8 cellular contexts compared by ENCODE assay signal in the genomic region with DNA sequence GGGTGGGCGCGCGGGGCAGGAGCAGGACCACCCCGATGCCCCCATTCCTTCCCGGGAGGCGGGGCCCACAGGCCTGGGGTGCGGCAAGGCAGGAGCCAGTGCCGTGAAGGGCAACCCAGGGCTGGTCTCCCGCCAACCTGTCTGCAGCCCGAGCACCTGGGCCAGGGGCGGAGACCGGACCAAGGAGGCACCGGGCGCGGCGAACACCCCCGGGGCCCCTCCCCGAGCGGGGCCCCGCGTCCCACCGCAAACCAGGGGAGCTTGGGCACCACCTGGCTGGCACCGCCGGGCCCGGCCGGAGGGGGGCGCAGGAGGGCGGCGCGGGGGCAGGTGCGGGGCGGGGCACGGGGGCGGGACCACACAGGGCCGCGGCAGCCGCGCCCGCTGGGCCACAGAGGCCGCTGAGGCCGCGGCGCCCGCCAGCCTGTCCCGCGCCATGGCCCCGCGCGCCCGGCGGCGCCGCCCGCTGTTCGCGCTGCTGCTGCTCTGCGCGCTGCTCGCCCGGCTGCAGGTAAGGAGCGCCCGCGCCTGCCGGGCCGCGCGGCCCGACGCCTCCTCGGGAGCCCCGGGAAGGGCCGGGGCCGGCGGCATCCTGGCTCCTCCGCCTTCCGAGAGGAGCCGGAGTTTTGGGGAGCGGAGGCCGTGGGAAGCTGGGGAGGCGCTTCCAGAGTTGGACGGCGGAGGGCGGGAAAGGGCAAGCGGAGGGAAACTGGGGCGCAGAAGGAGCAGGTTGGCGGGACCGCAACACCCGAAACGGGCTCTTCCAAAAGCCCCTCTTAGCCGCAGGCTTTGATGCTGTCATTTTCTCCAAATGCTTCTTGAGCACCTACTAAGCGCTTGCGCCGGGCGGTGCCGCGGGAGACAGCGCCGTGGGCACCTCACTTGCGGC. TPM values are rescaled to one million over a fixed set of nuclear protein-coding genes. Genes with fewer than 3 reads are reported as not detected.
DNase-seq lines count a peak whose midpoint lies in the region; TF ChIP-seq lines count a peak whose summit lies in the region.

A gene (plus strand): TSS at position 394 of the 889 bp plus-strand sequence. CDS start 43 bp downstream, at position 437.

- H3K79me2 ChIP-seq in GM23248 (ENCODE audit: insufficient read depth), result no peaks in the 10 kb centered on the region

- H3K79me1 ChIP-seq in mesenchymal stem cell (replicated peaks; ENCODE audit: low read length, poor library complexity, severe bottlenecking), result no peaks in the 10 kb centered on the region

- H3K9me3 ChIP-seq in GM23248 (ENCODE audit: low read depth) (no peaks in the 10 kb centered on the region), colonic mucosa (no peaks in the 10 kb centered on the region), mesenchymal stem cell (ENCODE audit: control insufficient read depth, low read length) (no peaks in the 10 kb centered on the region)

- no peak within 1 kb of the TSS for H3K27ac ChIP-seq in GM23248
- peak within 1 kb of the TSS; percentile 87 for H3K27ac ChIP-seq in colonic mucosa
- no peak within 1 kb of the TSS for H3K27ac ChIP-seq in mesenchymal stem cell (ENCODE audit: low read length, poor library complexity, severe bottlenecking)

- no peak within 1 kb of the TSS for H4K8ac ChIP-seq in mesenchymal stem cell (ENCODE audit: low read length)

- H3K4me2 ChIP-seq in GM23248 (ENCODE audit: unreplicated experiment), result peak within 1 kb of the TSS; percentile 67
- H3K4me2 ChIP-seq in mesenchymal stem cell (ENCODE audit: low read length, poor library complexity, severe bottlenecking), result peak within 1 kb of the TSS; percentile 98

- no peak within 1 kb of the TSS for H2BK5ac ChIP-seq in mesenchymal stem cell (ENCODE audit: low read depth, low read length, poor library complexity, severe bottlenecking)

- DNase-seq in GM23248 (peak; percentile 44), LoVo (ENCODE audit: low spot score) (peak; percentile 74), colonic mucosa (peak; percentile 80), mesenchymal stem cell (peak; percentile 4), ureter (ENCODE audit: low spot score) (no peak)
- DNase-seq in activated CD4-positive, CD25-positive, alpha-beta regulatory T cell (lab: John Stamatoyannopoulos, UW), result peak; percentile 44 to 52 (median 46)
- DNase-seq in stimulated activated CD8-positive, alpha-beta memory T cell treated with anti-CD3 and anti-CD28 coated beads, Interleukin-7, amount 100 ng/mL, for 48 hours (ENCODE audit: extremely low read depth in 1 of 2, low read depth in 1 of 2), result peak; percentile 32 to 37

- no peak within 1 kb of the TSS for H2BK120ac ChIP-seq in mesenchymal stem cell (ENCODE audit: low read depth, low read length)

- no peak within 1 kb of the TSS for H2BK12ac ChIP-seq in mesenchymal stem cell (ENCODE audit: low read length in 2 of 2)

- H2AK5ac ChIP-seq in mesenchymal stem cell (ENCODE audit: low read length, severe bottlenecking), result no peak within 1 kb of the TSS

- peak; percentile 57; the same call in 2 of the 3 replicates for TF ChIP-seq CTCF in GM12872 (IDR thresholded peaks at IDR 0.05; ENCODE audit: insufficient read depth, low read depth, low read length)
- no peak for TF ChIP-seq CTCF in colonic mucosa (IDR thresholded peaks at IDR 0.05)

- 3% methylated on average over 45 to 75 of the region's 99 CpGs for WGBS in GM23248 (ENCODE audit: low coverage in 1 of 2, low lambda C conversion rate in 2 of 2, missing lambda C conversion rate in 2 of 2), 2 experiments
- 2% methylated on average over 37 of the region's 99 CpGs for WGBS in mesenchymal stem cell

- H3K4ac ChIP-seq in mesenchymal stem cell (ENCODE audit: low read depth in 1 of 2, low read length in 2 of 2), result no peak within 1 kb of the TSS

- H3K9me2 ChIP-seq in GM23248 (ENCODE audit: insufficient read depth), result no peaks in the 10 kb centered on the region

- H3K14ac ChIP-seq in mesenchymal stem cell (ENCODE audit: low read length in 2 of 2), result no peak within 1 kb of the TSS

- no peak within 1 kb of the TSS for H4K91ac ChIP-seq in mesenchymal stem cell (ENCODE audit: low read length)

- H3K36me3 ChIP-seq in GM23248 (ENCODE audit: low read depth), result no peaks in the 10 kb centered on the region
- no peaks in the 10 kb centered on the region for H3K36me3 ChIP-seq in colonic mucosa
- no peaks in the 10 kb centered on the region for H3K36me3 ChIP-seq in mesenchymal stem cell (ENCODE audit: control insufficient read depth in 1 of 2, insufficient read depth in 2 of 2, low read depth in 1 of 2, low read length in 2 of 2)

- peaks cover 61% of the 10 kb centered on the region for H3K27me3 ChIP-seq in GM23248 (replicated peaks; ENCODE audit: insufficient read depth)
- peaks cover 8% of the 10 kb centered on the region for H3K27me3 ChIP-seq in colonic mucosa
- peaks cover 59 to 73% of the 10 kb centered on the region in 2 experiments for H3K27me3 ChIP-seq in mesenchymal stem cell (ENCODE audit: control insufficient read depth in 1 of 2, insufficient read depth in 1 of 2, low read length in 2 of 2)

- H4K20me1 ChIP-seq in GM23248 (ENCODE audit: insufficient read depth), result no peaks in the 10 kb centered on the region

- H3K4me1 ChIP-seq in GM23248 (ENCODE audit: insufficient read depth), result peaks cover 11% of the 10 kb centered on the region
- peaks cover 6% of the 10 kb centered on the region for H3K4me1 ChIP-seq in colonic mucosa
- H3K4me1 ChIP-seq in mesenchymal stem cell (ENCODE audit: control insufficient read depth, insufficient read depth, low read depth, low read length), result peaks cover 25% of the 10 kb centered on the region

- H3K23ac ChIP-seq in mesenchymal stem cell (ENCODE audit: low read length in 2 of 2), result peak within 1 kb of the TSS in 1 of 2 experiments; percentile 79

- H3K9ac ChIP-seq in GM23248 (no peak within 1 kb of the TSS), colonic mucosa (ENCODE audit: low read depth in 2 of 2, low read length in 2 of 2) (peak within 1 kb of the TSS; percentile 72 to 97), mesenchymal stem cell (ENCODE audit: low read length) (peak within 1 kb of the TSS; percentile 30)

- no peak within 1 kb of the TSS for H3K18ac ChIP-seq in mesenchymal stem cell (ENCODE audit: low read depth in 1 of 2, low read length in 2 of 2)

- no peak within 1 kb of the TSS for H2BK15ac ChIP-seq in mesenchymal stem cell (ENCODE audit: low read depth, poor library complexity, severe bottlenecking)

- H2AFZ ChIP-seq in GM23248, result peak within 1 kb of the TSS; percentile 37
- H2AFZ ChIP-seq in mesenchymal stem cell (ENCODE audit: low read depth, low read length), result peak within 1 kb of the TSS; percentile 6

- H3K4me3 ChIP-seq in GM23248, result peak within 1 kb of the TSS; percentile 63
- H3K4me3 ChIP-seq in colonic mucosa, result peak within 1 kb of the TSS; percentile 55
- peak within 1 kb of the TSS; percentile 44 to 76 for H3K4me3 ChIP-seq in mesenchymal stem cell (ENCODE audit: insufficient read depth in 1 of 2, low read depth in 1 of 2, low read length in 2 of 2)

- intact Hi-C loops in colonic mucosa (cut with DNase I), result loop anchor here (2.0 kb wide), 1 partner anchor 100 kb away; no protein-coding TSS in a partner anchor

- in situ Hi-C loops in GM23248 (cut with MboI), result no loop called here

- peaks cover 15% of the 10 kb centered on the region for H3F3A ChIP-seq in GM23248 (ENCODE audit: insufficient read depth)

RNA-seq across cellular contexts. Expression of the gene that starts here (rescaled TPM):
- 0.22 TPM in 1 of 2 replicates, not detected in the other for total RNA-seq in GM23248 (2014; rRNA removed; shearing (Covaris generic))
- 0.09 TPM in 1 of 2 replicates, not detected in the other for polyA plus RNA-seq in GM23248 (2016; fragmentation: Nextera tagmentation; extraction: Ambion mirVana)
- 10 to 100 TPM; 80.6 to 86.6 TPM for total RNA-seq in colonic mucosa
- 0.04 TPM for polyA plus RNA-seq in mesenchymal stem cell (2013, experiment 1 of 2)
- 0.04 TPM for polyA plus RNA-seq in mesenchymal stem cell (2013, experiment 2 of 2)
- total RNA-seq in ureter, result 6.5 TPM

Comparison
In these comparisons a context has a peak if more than half of its experiments do, and no peak if none do; other contexts are left out.
1. RNA of the gene that starts here (total RNA-seq): 80.6 to 86.6 TPM in colonic mucosa; 6.5 TPM in ureter (single experiment) and 0.22 TPM in GM23248; every median in the first group is over 10 times any median in the second.
2. Peak in DNase-seq, H3K4me3 ChIP-seq and H3K4me2 ChIP-seq in GM23248; RNA of the gene not detected or under 1 TPM.
3. Peak in every context shown above with its lines, with median percentiles within 50 percentile points of each other: H3K4me3 ChIP-seq.